In the genomic region with DNA sequence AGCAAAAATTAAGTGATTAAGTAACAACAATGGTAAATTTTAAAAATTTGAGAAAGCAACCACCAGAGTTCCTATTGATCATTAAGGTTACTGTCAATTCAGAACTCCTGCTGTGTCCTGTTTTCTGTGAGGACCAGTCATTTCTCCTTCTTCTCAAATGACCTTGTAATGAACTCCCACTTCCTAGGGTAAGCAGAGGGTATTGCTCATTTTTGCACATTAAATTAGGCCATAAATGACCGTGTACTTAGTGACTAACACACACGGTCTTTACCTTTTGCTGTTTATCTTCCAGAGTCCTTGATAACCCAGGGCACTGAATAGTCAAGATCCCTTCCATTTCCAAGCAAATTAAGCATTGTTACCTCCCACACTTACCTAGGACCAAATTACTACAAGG, we compare ENCODE assay signal across 18 cellular contexts.
DNase-seq lines count a peak whose midpoint lies in the region; ATAC-seq, FAIRE-seq and TF ChIP-seq lines count a peak whose summit lies in the region.
"Had no signal": no experiment of that assay in that cellular context is flagged by ENCODE, and none has a peak within 500 bp of the region (broad histone marks: within the 10 kb centered on the region; RNA-seq: fewer than 3 reads in every experiment).

No MANE protein-coding gene starts in this region.

- H3K4me1 ChIP-seq in endothelial cell of umbilical vein (ENCODE audit: control insufficient read depth, extremely low read depth, insufficient read depth, low read length) = peaks cover 16% of the 10 kb centered on the region

- no peaks in the 10 kb centered on the region for H3K27me3 ChIP-seq in endothelial cell of umbilical vein (ENCODE audit: control insufficient read depth in 2 of 2, insufficient read depth in 2 of 2, low read length in 2 of 2)

- no peak for FAIRE-seq in endothelial cell of umbilical vein (lab: Jason Lieb, UNC)

- H3K27me3 Mint-ChIP-seq in type B pancreatic cell = no peaks in the 10 kb centered on the region
- H3K27me3 Mint-ChIP-seq: CD8-positive, alpha-beta memory T cell; IgD-negative memory B cell had no signal

- peak; percentile 40 for ATAC-seq in GM18870 (IDR thresholded peaks at IDR 0.05; ENCODE audit: unreplicated experiment)
- ATAC-seq in HG02678 (IDR thresholded peaks at IDR 0.05; ENCODE audit: unreplicated experiment) = peak; percentile 47
- ATAC-seq in HG03378 (IDR thresholded peaks at IDR 0.05; ENCODE audit: unreplicated experiment) = peak; percentile 61

- no peaks in the 10 kb centered on the region for H3K79me2 ChIP-seq in endothelial cell of umbilical vein (ENCODE audit: control insufficient read depth, insufficient read depth, low read length)

- no peaks in the 10 kb centered on the region for H4K20me1 ChIP-seq in endothelial cell of umbilical vein (replicated peaks; ENCODE audit: control insufficient read depth, extremely low read depth, insufficient read depth, low read length)

- H3K4me1 Mint-ChIP-seq in type B pancreatic cell (ENCODE audit: unreplicated experiment) = no peaks in the 10 kb centered on the region
- H3K4me1 Mint-ChIP-seq: CD8-positive, alpha-beta memory T cell; IgD-negative memory B cell had no signal

- no peak overlapping the region for H3K4me2 ChIP-seq in endothelial cell of umbilical vein (ENCODE audit: insufficient read depth, low read length)

- H2AFZ ChIP-seq in endothelial cell of umbilical vein (ENCODE audit: low read depth, low read length) = no peak overlapping the region

- no peak overlapping the region for H3K9ac ChIP-seq in endothelial cell of umbilical vein (replicated peaks; ENCODE audit: extremely low read depth, insufficient read depth, low read length)

- no peak overlapping the region for H3K27ac ChIP-seq in endothelial cell of umbilical vein (ENCODE audit: insufficient read depth, low read depth, low read length)

- no TSS peak for BruUV-seq in endothelial cell of umbilical vein (replicated peaks; lab: Mats Ljungman, UMichigan)

- TF ChIP-seq POLR2A in endothelial cell of umbilical vein (IDR thresholded peaks at IDR 0.05; ENCODE audit: low read depth, low read length) = no peak

- CTCF ChIA-PET in endothelial cell of umbilical vein (lab: Charles Lee) = no interaction called here

- no peaks in the 10 kb centered on the region for H3K36me3 Mint-ChIP-seq in type B pancreatic cell
- H3K36me3 Mint-ChIP-seq: CD8-positive, alpha-beta memory T cell had no signal

- no peak overlapping the region for H3K27ac Mint-ChIP-seq in type B pancreatic cell
- H3K27ac Mint-ChIP-seq: HFFc6 had no signal

- H3K9me1 ChIP-seq in endothelial cell of umbilical vein (replicated peaks; ENCODE audit: control insufficient read depth, extremely low read depth, insufficient read depth, low read length) = no peaks in the 10 kb centered on the region

- POLR2A ChIA-PET in endothelial cell of umbilical vein (lab: Charles Lee) = no interaction called here

- H3K9me3 ChIP-seq in endothelial cell of umbilical vein (replicated peaks; ENCODE audit: control insufficient read depth, insufficient read depth, low read length) = no peaks in the 10 kb centered on the region

- no peak for TF ChIP-seq CTCF in endothelial cell of umbilical vein (IDR thresholded peaks at IDR 0.05; ENCODE audit: extremely low read depth in 1 of 2, insufficient read depth in 1 of 2, low read depth in 1 of 2, low read length in 2 of 2)
- no peak for TF ChIP-seq CTCF in type B pancreatic cell (conservative IDR thresholded peaks at IDR 0.05)

- H3K4me3 ChIP-seq in endothelial cell of umbilical vein (replicated peaks in 1 of 3; ENCODE audit: insufficient read depth in 1 of 3, low read depth in 1 of 3, low read length in 3 of 3) = no peak overlapping the region

- intact Hi-C loops in endothelial cell of umbilical vein (cut with micrococcal nuclease) = no loop called here

- DNase-seq in endothelial cell of umbilical vein (ENCODE audit: low read depth, low spot score) (peak; percentile 15), UCSD-AML1 (lab: John Stamatoyannopoulos, UW; ENCODE audit: unreplicated experiment) (no peak), type B pancreatic cell (ENCODE audit: extremely low spot score, unreplicated experiment) (no peak), GM19238 (ENCODE audit: insufficient read length, low spot score) (no peak)
- no peak for DNase-seq in central memory CD4-positive, alpha-beta T cell
- DNase-seq: CD8-positive, alpha-beta memory T cell; DMS 273 treated with DMSO at 0.1 percent for 48 hours; EL; GOT3; HFFc6; NCI-H1048; NCI-H345; NCI-H526 treated with DMSO at 0.1 percent for 48 hours; T-helper 9 cell had no signal

- H3K4me3 Mint-ChIP-seq in type B pancreatic cell = no peak overlapping the region
- H3K4me3 Mint-ChIP-seq: CD8-positive, alpha-beta memory T cell; HFFc6; IgD-negative memory B cell had no signal

- peaks cover 5% of the 10 kb centered on the region for H3K9me3 Mint-ChIP-seq in type B pancreatic cell
- H3K9me3 Mint-ChIP-seq: HFFc6 had no signal

- dilution Hi-C loops in endothelial cell of umbilical vein (cut with MboI; ENCODE audit: extremely low pct_ligation_motif_present, low sequenced_read_pairs) = no loop called here

- H3K36me3 ChIP-seq in endothelial cell of umbilical vein (ENCODE audit: control insufficient read depth in 2 of 2, extremely low read depth in 1 of 2, insufficient read depth in 2 of 2, low read length in 2 of 2) = no peaks in the 10 kb centered on the region

TF ChIP-seq in endothelial cell of umbilical vein, 7 proteins besides CTCF, POLR2A, EP300 and RAD21:
- TF ChIP-seq GATA2 (IDR thresholded peaks at IDR 0.05; ENCODE audit: insufficient read depth, insufficient read length, low read depth, low read length) = no peak
- TF ChIP-seq EZH2 (IDR thresholded peaks at IDR 0.05; ENCODE audit: borderline replicate concordance, low read depth, low read length, severe bottlenecking) = no peak
- TF ChIP-seq, protein P1, sequence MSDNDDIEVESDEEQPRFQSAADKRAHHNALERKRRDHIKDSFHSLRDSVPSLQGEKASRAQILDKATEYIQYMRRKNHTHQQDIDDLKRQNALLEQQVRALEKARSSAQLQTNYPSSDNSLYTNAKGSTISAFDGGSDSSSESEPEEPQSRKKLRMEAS (IDR thresholded peaks at IDR 0.05; ENCODE audit: insufficient read depth, insufficient read length) = no peak
- TF ChIP-seq JUN (IDR thresholded peaks at IDR 0.05; ENCODE audit: borderline replicate concordance, insufficient read depth, insufficient read length, low read depth) = no peak
- TF ChIP-seq FOS (IDR thresholded peaks at IDR 0.05; ENCODE audit: borderline replicate concordance, insufficient read depth, low read length) = peak; percentile 36
- no peak for TF ChIP-seq MYC (IDR thresholded peaks at IDR 0.05; ENCODE audit: low read depth, low read length)
